ENCODE assay signal across 1 cellular context in genomic region chr9:114329624-114330022, GRCh38.
TF ChIP-seq lines count a peak whose summit lies in the region.

ORM2 (plus strand) TSS chr9:114329869; CDS start chr9:114329905, 36 bp downstream.

TF ChIP-seq in HepG2, 621 proteins besides CTCF, POLR2A, EP300 and RAD21:
- TF ChIP-seq ZNF687 (CRISPR knock-in tag; IDR thresholded peaks at IDR 0.05): 0 out of 2 replicates have a peak, but pooled peaks have one; percentile 18
